Comparison of ENCODE assay signal across 17 cellular contexts in genomic region chr17:21683897-21684296, GRCh38. TPM values are rescaled to one million over a fixed set of nuclear protein-coding genes. Genes with fewer than 3 reads are reported as not detected.
"Had no signal": no experiment of that assay in that cellular context is flagged by ENCODE, and none has a peak within 500 bp of the region (broad histone marks: within the 10 kb centered on the region; RNA-seq: fewer than 3 reads in every experiment).

No MANE protein-coding gene starts in this region.

RNA-seq across cellular contexts. Expression of gene KCNJ18, which starts 8.4 kb away (rescaled TPM):
- total RNA-seq: activated CD4-positive, alpha-beta memory T cell treated with anti-CD3 and anti-CD28 coated beads, Interleukin-2, amount 10 ng/mL, durations not matched to agents 7 days and 5 days; activated CD4-positive, alpha-beta T cell treated with anti-CD3 and anti-CD28 coated beads for 36 hours; activated CD4-positive, alpha-beta T cell treated with anti-CD3 and anti-CD28 coated beads, Interleukin-2, amount 10 ng/mL, durations not matched to agents 7 days and 5 days; activated CD8-positive, alpha-beta memory T cell treated with anti-CD3 and anti-CD28 coated beads, Interleukin-2, amount 10 ng/mL, durations not matched to agents 7 days and 5 days; activated CD8-positive, alpha-beta T cell treated with anti-CD3 and anti-CD28 coated beads, Interleukin-2, amount 10 ng/mL, durations not matched to agents 7 days and 5 days; activated naive CD4-positive, alpha-beta T cell treated with anti-CD3 and anti-CD28 coated beads, Interleukin-2, amount 50 U/mL, for 72 hours; activated T-helper 2 cell treated with anti-CD3 and anti-CD28 coated beads, Interferon-gamma antibody, Interleukin-2, Interleukin-4, amounts not matched to agents 10 μg/mL and 5 μg/mL and 100 μg/mL, durations not matched to agents 14 hours and 24 hours and 36 hours; adrenal gland; ascending aorta; bronchial epithelial cell; cardiac muscle cell; cerebellum; T-cell; T-helper 1 cell treated with Interleukin-12 subunit alpha and Interleukin-12 subunit beta and Interleukin-4 antibody, amounts not matched to agents 30 ng/mL and 1 ng/mL, for 36 hours; T-helper 17 cell; T-helper 2 cell treated with Interferon-gamma antibody and Interleukin-4, amounts not matched to agents 100 ng/mL and 5 ng/mL, for 36 hours; WTC11 had no signal
